ENCODE assay signal across 8 cellular contexts in genomic region chr18:48933578-48934399, GRCh38. TPM values are rescaled to one million over a fixed set of nuclear protein-coding genes. Genes with fewer than 3 reads are reported as not detected.
DNase-seq lines count a peak whose midpoint lies in the region; ATAC-seq and TF ChIP-seq lines count a peak whose summit lies in the region.

No MANE protein-coding gene starts in this region.

- H3K27me3 ChIP-seq in right lobe of liver (no peaks in the 10 kb centered on the region), transverse colon (no peaks in the 10 kb centered on the region)

- intact Hi-C loops in right lobe of liver (cut with DNase I) (loop anchor here in 1 of 2 donors (10.0 kb wide), 1 partner anchor 149 kb away; no protein-coding TSS in a partner anchor), transverse colon (cut with DNase I; ENCODE audit: low total_unique reads) (no loop called here)

- H3K4me3 Mint-ChIP-seq in activated T-cell treated with anti-CD3 and anti-CD28 coated beads, Interleukin-2, amount 50 U/mL, for 24 hours: peak overlapping the region; percentile 53

- TF ChIP-seq EP300 in transverse colon (IDR thresholded peaks at IDR 0.05; ENCODE audit: low read depth): no peak

- H3K27me3 Mint-ChIP-seq in activated T-cell treated with anti-CD3 and anti-CD28 coated beads, Interleukin-2, amount 50 U/mL, for 24 hours: no peaks in the 10 kb centered on the region

- peaks cover 0 to 79% (median 35%) of the 10 kb centered on the region in 4 donors for H3K4me1 ChIP-seq in right lobe of liver
- peaks cover 86 to 99% (median 94%) of the 10 kb centered on the region in 4 donors for H3K4me1 ChIP-seq in transverse colon

- H3K27ac ChIP-seq in adipose tissue (ENCODE audit: low read depth, low read length) (peak overlapping the region; percentile 43), right lobe of liver (peak overlapping the region; percentile 43 to 61 (median 60)), transverse colon (peak overlapping the region; percentile 88 to 98 (median 92))

- in situ Hi-C loops in transverse colon (cut with MboI; ENCODE audit: low pct_ligation_motif_present in 1 of 4, low pct_unique_long_range_greater_than_20kb in 1 of 4, low sequenced_read_pairs in 3 of 4): no loop called here

- TF ChIP-seq POLR2A in right lobe of liver (IDR thresholded peaks at IDR 0.05): no peak
- no peak for TF ChIP-seq POLR2A in transverse colon (IDR thresholded peaks at IDR 0.05)

- H3K27ac Mint-ChIP-seq in activated T-cell treated with anti-CD3 and anti-CD28 coated beads, Interleukin-2, amount 50 U/mL, for 24 hours: peak overlapping the region; percentile 95

- H3K36me3 ChIP-seq in right lobe of liver (peaks cover 0 to 6% (median 0%) of the 10 kb centered on the region in 4 donors), transverse colon (no peaks in the 10 kb centered on the region)

- H3K4me3 ChIP-seq in right lobe of liver (no peak overlapping the region), transverse colon (no peak overlapping the region)

- H3K36me3 Mint-ChIP-seq in activated T-cell treated with anti-CD3 and anti-CD28 coated beads, Interleukin-2, amount 50 U/mL, for 24 hours (ENCODE audit: low read depth): peaks cover 14% of the 10 kb centered on the region

- whole genome bisulfite sequencing in adipose tissue, 3 donors: 60 to 83% (median 60%) methylated on average over 22 of the region's 22 CpGs
- 54% methylated on average over 7 of the region's 22 CpGs for WGBS in right lobe of liver (ENCODE audit: insufficient coverage, low coverage, low lambda C conversion rate, missing lambda C conversion rate)
- WGBS in transverse colon (ENCODE audit: low coverage in 1 of 2), 2 donors: 62% methylated on average over 18 of the region's 22 CpGs; no CpG with 5 or more reads in 1 of the 2 donors

- no peaks in the 10 kb centered on the region for H3K9me3 Mint-ChIP-seq in activated T-cell treated with anti-CD3 and anti-CD28 coated beads, Interleukin-2, amount 50 U/mL, for 24 hours

- H3K4me1 Mint-ChIP-seq in activated T-cell treated with anti-CD3 and anti-CD28 coated beads, Interleukin-2, amount 50 U/mL, for 24 hours (ENCODE audit: low read depth): peaks cover 92% of the 10 kb centered on the region

- no peak for ATAC-seq in right lobe of liver

- H3K9me3 ChIP-seq in right lobe of liver (no peaks in the 10 kb centered on the region), transverse colon (no peaks in the 10 kb centered on the region)

- no peak for TF ChIP-seq CTCF in right lobe of liver (IDR thresholded peaks at IDR 0.05)
- no peak for TF ChIP-seq CTCF in transverse colon (IDR thresholded peaks at IDR 0.05)

- no peak for DNase-seq in activated T-cell treated with anti-CD3 and anti-CD28 coated beads, Interleukin-2, amount 50 U/mL, for 24 hours
- DNase-seq in activated T-cell treated with anti-CD3 and anti-CD28 coated beads for 4 hours (no peak), right lobe of liver (no peak), transverse colon (no peak), AML-193 (lab: John Stamatoyannopoulos, UW) (no peak), DMS 273 treated with DMSO at 0.1 percent for 48 hours (lab: John Stamatoyannopoulos, UW) (no peak), kidney glomerular epithelial cell (lab: John Stamatoyannopoulos, UW) (no peak)

RNA-seq across cellular contexts. Expression of gene SMAD7, which starts 17.0 kb away (rescaled TPM):
- polyA plus RNA-seq in adipose tissue: 10 to 100 TPM in 2 of 3 donors, 1 to 10 TPM in 1; 6.8 to 53.8 (median 18.1) TPM
- total RNA-seq in right lobe of liver (10 to 100 TPM in 4 of 6 experiments, 1 to 10 TPM in 2; 8.2 to 13.5 (median 11.0) TPM), transverse colon (100 to 1,000 TPM in 1 of 4 donors, 10 to 100 TPM in 3; 76.0 to 199 (median 77.1) TPM)

Comparison
In these comparisons a context has a peak if more than half of its experiments do, and no peak if none do; other contexts are left out.
1. RNA of gene SMAD7, which starts 17.0 kb away (total RNA-seq): 76.0 to 199 TPM in transverse colon; 8.2 to 13.5 TPM in right lobe of liver; every median in the first group is over 4 times any median in the second.
2. Peak in every context shown above with its lines, with median percentiles within 50 percentile points of each other: H3K27ac ChIP-seq.